Comparison of ENCODE assay signal across 8 cellular contexts in genomic region chr6:35297541-35298481, GRCh38. TPM values are rescaled to one million over a fixed set of nuclear protein-coding genes. Genes with fewer than 3 reads are reported as not detected.
DNase-seq lines count a peak whose midpoint lies in the region; ATAC-seq and TF ChIP-seq lines count a peak whose summit lies in the region.

A gene with protein sequence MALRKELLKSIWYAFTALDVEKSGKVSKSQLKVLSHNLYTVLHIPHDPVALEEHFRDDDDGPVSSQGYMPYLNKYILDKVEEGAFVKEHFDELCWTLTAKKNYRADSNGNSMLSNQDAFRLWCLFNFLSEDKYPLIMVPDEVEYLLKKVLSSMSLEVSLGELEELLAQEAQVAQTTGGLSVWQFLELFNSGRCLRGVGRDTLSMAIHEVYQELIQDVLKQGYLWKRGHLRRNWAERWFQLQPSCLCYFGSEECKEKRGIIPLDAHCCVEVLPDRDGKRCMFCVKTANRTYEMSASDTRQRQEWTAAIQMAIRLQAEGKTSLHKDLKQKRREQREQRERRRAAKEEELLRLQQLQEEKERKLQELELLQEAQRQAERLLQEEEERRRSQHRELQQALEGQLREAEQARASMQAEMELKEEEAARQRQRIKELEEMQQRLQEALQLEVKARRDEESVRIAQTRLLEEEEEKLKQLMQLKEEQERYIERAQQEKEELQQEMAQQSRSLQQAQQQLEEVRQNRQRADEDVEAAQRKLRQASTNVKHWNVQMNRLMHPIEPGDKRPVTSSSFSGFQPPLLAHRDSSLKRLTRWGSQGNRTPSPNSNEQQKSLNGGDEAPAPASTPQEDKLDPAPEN (plus strand): TSS chr6:35297818. CDS start chr6:35297857, 39 bp downstream.

- no peak within 1 kb of the TSS for H3K9ac ChIP-seq in muscle layer of colon (ENCODE audit: low read length)

- peak; percentile 82 to 90 (median 86) for DNase-seq in CD4-positive, alpha-beta T cell
- DNase-seq in NOMO-1 (lab: John Stamatoyannopoulos, UW; ENCODE audit: unreplicated experiment in 2 of 2) (peak; percentile 91 to 93), epithelial cell of prostate (ENCODE audit: low read depth, low spot score) (peak; percentile 77)
- DNase-seq in activated CD8-positive, alpha-beta memory T cell treated with anti-CD3 and anti-CD28 coated beads, Interleukin-2, amount 50 U/mL, for 1 hour (ENCODE audit: extremely low read depth), result peak; percentile 81
- peak; percentile 80 to 82 for DNase-seq in stimulated activated CD8-positive, alpha-beta memory T cell treated with anti-CD3 and anti-CD28 coated beads, Interleukin-7, amount 100 ng/mL, for 4 hours (ENCODE audit: low read depth in 2 of 2)

- H3K4me3 Mint-ChIP-seq in CD4-positive, alpha-beta T cell, result peak within 1 kb of the TSS; percentile 87

- no peaks in the 10 kb centered on the region for H3K9me3 Mint-ChIP-seq in CD4-positive, alpha-beta T cell

- H3K27ac Mint-ChIP-seq in CD4-positive, alpha-beta T cell, result peak within 1 kb of the TSS; percentile 96

- H3K4me1 Mint-ChIP-seq in CD4-positive, alpha-beta T cell (ENCODE audit: low read depth), result peaks cover 56% of the 10 kb centered on the region

- peak; percentile 73 for ATAC-seq in CD4-positive, alpha-beta T cell (ENCODE audit: poor library complexity)
- ATAC-seq in GM19395 (IDR thresholded peaks at IDR 0.05; ENCODE audit: unreplicated experiment) (peak; percentile 78), HG03571 (IDR thresholded peaks at IDR 0.05; ENCODE audit: unreplicated experiment) (peak; percentile 68)

- H3K9me3 ChIP-seq in CD4-positive, alpha-beta T cell (ENCODE audit: control insufficient read depth, low read length), result no peaks in the 10 kb centered on the region
- no peaks in the 10 kb centered on the region for H3K9me3 ChIP-seq in muscle layer of colon (ENCODE audit: low read length)

- POLR2A ChIA-PET in CD4-positive, alpha-beta T cell (lab: Charles Lee), result interaction anchor here (0.6 to 9.2 kb wide), 13 partner anchors 13 to 255 kb away, joined by 3 to 94 read pairs (median 7); partner anchors contain the start of genes FANCE, PPARD, RPL10A and ZNF76

- CTCF ChIA-PET in CD4-positive, alpha-beta T cell (lab: Charles Lee), result interaction anchor here (0.6 to 7.9 kb wide), 17 partner anchors 13 to 254 kb away, joined by 3 to 75 read pairs (median 5); partner anchors contain the start of genes FANCE, PPARD and RPL10A

- H3K27ac ChIP-seq in CD4-positive, alpha-beta T cell (ENCODE audit: low read depth, low read length), result peak within 1 kb of the TSS; percentile 88
- peak within 1 kb of the TSS; percentile 87 for H3K27ac ChIP-seq in epithelial cell of prostate
- peak within 1 kb of the TSS; percentile 6 for H3K27ac ChIP-seq in muscle layer of colon (ENCODE audit: low read depth, low read length)

- H3K36me3 ChIP-seq in muscle layer of colon (ENCODE audit: insufficient read depth, low read length), result peaks cover 21% of the 10 kb centered on the region

- no peaks in the 10 kb centered on the region for H3K27me3 Mint-ChIP-seq in CD4-positive, alpha-beta T cell

- TF ChIP-seq CTCF in CD4-positive, alpha-beta T cell (IDR thresholded peaks at IDR 0.05), result peak; percentile 78

- intact Hi-C loops in CD4-positive, alpha-beta T cell (cut with DNase I, micrococcal nuclease), result loop anchor here (1.0 to 5.0 kb wide), 5 partner anchors 12 to 254 kb away; partner anchors contain the start of genes RPL10A (in 2 of the 2) and PPARD (in 1 of the 2)

- H3K36me3 Mint-ChIP-seq in CD4-positive, alpha-beta T cell (ENCODE audit: low read depth), result peaks cover 74% of the 10 kb centered on the region

- peak within 1 kb of the TSS in 1 of 2 donors; percentile 53 for H3K4me3 ChIP-seq in muscle layer of colon (ENCODE audit: low read depth in 1 of 2, low read length in 2 of 2)

- H3K27me3 ChIP-seq in CD4-positive, alpha-beta T cell (ENCODE audit: control insufficient read depth, insufficient read depth, low read length), result no peaks in the 10 kb centered on the region
- no peaks in the 10 kb centered on the region for H3K27me3 ChIP-seq in muscle layer of colon (ENCODE audit: control insufficient read depth in 1 of 2, insufficient read depth in 2 of 2, low read length in 2 of 2)

- H3K4me1 ChIP-seq in muscle layer of colon (ENCODE audit: insufficient read depth, low read length), result peaks cover 13% of the 10 kb centered on the region

RNA-seq across cellular contexts. Expression of the gene that starts here (rescaled TPM):
- 100 to 1,000 TPM; 209 to 212 TPM for total RNA-seq in CD4-positive, alpha-beta T cell

Comparison
In these comparisons a context has a peak if more than half of its experiments do, and no peak if none do; other contexts are left out.
1. H3K27ac ChIP-seq: peak in every context shown above with its lines; median percentile 88 in CD4-positive, alpha-beta T cell; 87 in epithelial cell of prostate; 6 in muscle layer of colon.